8 cellular contexts compared by ENCODE assay signal in genomic region chr12:56221757-56222530, GRCh38. TPM values are rescaled to one million over a fixed set of nuclear protein-coding genes. Genes with fewer than 3 reads are reported as not detected.
DNase-seq lines count a peak whose midpoint lies in the region; ATAC-seq and TF ChIP-seq lines count a peak whose summit lies in the region.

RNF41 (minus strand) TSS chr12:56221922; CDS start chr12:56214047, 7,875 bp downstream.

- peaks cover 5% of the 10 kb centered on the region for H3K36me3 Mint-ChIP-seq in activated naive CD8-positive, alpha-beta T cell treated with anti-CD3 and anti-CD28 coated beads, Interleukin-2, amount 10 ng/mL, durations not matched to agents 7 days and 5 days

- H3F3A ChIP-seq in SU-DHL-6 (ENCODE audit: insufficient read depth) = peaks cover 6% of the 10 kb centered on the region

- peak; percentile 17 for TF ChIP-seq EP300 in ovary (IDR thresholded peaks at IDR 0.05)

- peak within 1 kb of the TSS; percentile 99 for H3K4me2 ChIP-seq in SU-DHL-6 (ENCODE audit: low read depth, low read length, poor library complexity, severe bottlenecking)

- H2AFZ ChIP-seq in SU-DHL-6 (ENCODE audit: low read depth, low read length, severe bottlenecking) = peak within 1 kb of the TSS; percentile 85

- peak within 1 kb of the TSS; percentile 96 for H3K4me3 Mint-ChIP-seq in activated naive CD8-positive, alpha-beta T cell treated with anti-CD3 and anti-CD28 coated beads, Interleukin-2, amount 10 ng/mL, durations not matched to agents 7 days and 5 days

- H4K20me1 ChIP-seq in SU-DHL-6 (ENCODE audit: low read depth, low read length) = no peaks in the 10 kb centered on the region

- no peaks in the 10 kb centered on the region for H3K9me3 ChIP-seq in SU-DHL-6 (ENCODE audit: insufficient read depth, low read length)
- no peaks in the 10 kb centered on the region for H3K9me3 ChIP-seq in ovary
- H3K9me3 ChIP-seq in thyroid gland = no peaks in the 10 kb centered on the region

- POLR2A ChIA-PET in activated naive CD8-positive, alpha-beta T cell treated with anti-CD3 and anti-CD28 coated beads, Interleukin-2, amount 10 ng/mL, durations not matched to agents 7 days and 5 days (lab: Charles Lee) = interaction anchor here (0.8 to 4.0 kb wide), 23 partner anchors 14 to 300 kb away, joined by 3 to 39 read pairs (median 4); partner anchors contain the start of genes ANKRD52, CNPY2, COQ10A and ESYT1

- H3K27ac ChIP-seq in SU-DHL-6 (ENCODE audit: low read depth, low read length) = peak within 1 kb of the TSS; percentile 64
- H3K27ac ChIP-seq in ovary = peak within 1 kb of the TSS; percentile 92 to 95
- H3K27ac ChIP-seq in thyroid gland = peak within 1 kb of the TSS; percentile 82 to 99 (median 92)

- peaks cover 34% of the 10 kb centered on the region for H3K4me1 Mint-ChIP-seq in activated naive CD8-positive, alpha-beta T cell treated with anti-CD3 and anti-CD28 coated beads, Interleukin-2, amount 10 ng/mL, durations not matched to agents 7 days and 5 days

- H3K4me3 ChIP-seq in SU-DHL-6 (ENCODE audit: insufficient read depth, low read length, poor library complexity, severe bottlenecking) (peak within 1 kb of the TSS; percentile 88), ovary (peak within 1 kb of the TSS; percentile 76), thyroid gland (replicated peaks in 1 of 3) (peak within 1 kb of the TSS; percentile 61 to 68 (median 65))

- DNase-seq in NCI-H128 (lab: John Stamatoyannopoulos, UW; ENCODE audit: unreplicated experiment) (peak; percentile 92), head of caudate nucleus (peak; percentile 95 to 99 (median 98)), ovary (peak; percentile 97 to 99 (median 98)), thyroid gland (peak; percentile 97 to 98)
- peak; percentile 92 for DNase-seq in activated naive CD8-positive, alpha-beta T cell treated with anti-CD3 and anti-CD28 coated beads, Interleukin-2, amount 10 ng/mL, durations not matched to agents 7 days and 5 days

- no peaks in the 10 kb centered on the region for H3K9me2 ChIP-seq in SU-DHL-6 (replicated peaks; ENCODE audit: insufficient read depth, low read length)

- no peaks in the 10 kb centered on the region for H3K36me3 ChIP-seq in SU-DHL-6 (ENCODE audit: low read length)
- no peaks in the 10 kb centered on the region for H3K36me3 ChIP-seq in ovary
- no peaks in the 10 kb centered on the region for H3K36me3 ChIP-seq in thyroid gland

- intact Hi-C loops in head of caudate nucleus (cut with DNase I) (loop anchor here (5.0 kb wide), 2 partner anchors 35 to 95 kb away; partner anchors contain the start of genes ANKRD52 and ESYT1), ovary (cut with DNase I) (loop anchor here (2.0 to 10.0 kb wide), 3 partner anchors 61 to 97 kb away; partner anchors contain the start of genes ESYT1 (in 2 of the 4) and MYL6 (in 1 of the 4)), thyroid gland (cut with DNase I) (loop anchor here (10.0 kb wide), 1 partner anchor 97 kb away; the partner anchor contains the start of gene ESYT1)

- H3K27me3 ChIP-seq in SU-DHL-6 (ENCODE audit: low read length) = no peaks in the 10 kb centered on the region
- H3K27me3 ChIP-seq in ovary = no peaks in the 10 kb centered on the region
- H3K27me3 ChIP-seq in thyroid gland = no peaks in the 10 kb centered on the region

- 1 to 2% (median 1%) methylated on average over 41 to 42 of the region's 42 CpGs for WGBS in ovary, 3 donors
- WGBS in thyroid gland, 2 donors = 2 to 7% methylated on average over 16 to 32 of the region's 42 CpGs

- TF ChIP-seq POLR2A in GM10847 (IDR thresholded peaks at IDR 0.05; ENCODE audit: extremely low read depth, insufficient read length) = peak; percentile 84
- peak; percentile 100 for TF ChIP-seq POLR2A in ovary (IDR thresholded peaks at IDR 0.05)
- peak; percentile 34 to 99 for TF ChIP-seq POLR2A in thyroid gland (IDR thresholded peaks at IDR 0.05)

- H3K4me1 ChIP-seq in ovary (ENCODE audit: insufficient read depth) (peaks cover 5% of the 10 kb centered on the region), thyroid gland (peaks cover 27 to 36% of the 10 kb centered on the region in 2 donors)

- H3K79me2 ChIP-seq in SU-DHL-6 (ENCODE audit: insufficient read depth, low read length) = peaks cover 34% of the 10 kb centered on the region

- no peaks in the 10 kb centered on the region for H3K9me3 Mint-ChIP-seq in activated naive CD8-positive, alpha-beta T cell treated with anti-CD3 and anti-CD28 coated beads, Interleukin-2, amount 10 ng/mL, durations not matched to agents 7 days and 5 days

- peak within 1 kb of the TSS; percentile 85 for H3K9ac ChIP-seq in SU-DHL-6 (ENCODE audit: low read length)

- H3K27ac Mint-ChIP-seq in activated naive CD8-positive, alpha-beta T cell treated with anti-CD3 and anti-CD28 coated beads, Interleukin-2, amount 10 ng/mL, durations not matched to agents 7 days and 5 days = peak within 1 kb of the TSS; percentile 91

- ATAC-seq in HG02678 (IDR thresholded peaks at IDR 0.05; ENCODE audit: unreplicated experiment) = peak; percentile 77
- peak; percentile 83 for ATAC-seq in activated naive CD8-positive, alpha-beta T cell treated with anti-CD3 and anti-CD28 coated beads, Interleukin-2, amount 10 ng/mL, durations not matched to agents 7 days and 5 days (ENCODE audit: low read depth)

- H3K27me3 Mint-ChIP-seq in activated naive CD8-positive, alpha-beta T cell treated with anti-CD3 and anti-CD28 coated beads, Interleukin-2, amount 10 ng/mL, durations not matched to agents 7 days and 5 days = no peaks in the 10 kb centered on the region

- TF ChIP-seq CTCF in SU-DHL-6 (IDR thresholded peaks at IDR 0.05; ENCODE audit: insufficient read depth, low read length, poor library complexity, severe bottlenecking) (no peak), ovary (IDR thresholded peaks at IDR 0.05) (peak in 1 of 3 donors; percentile 28), thyroid gland (IDR thresholded peaks at IDR 0.05) (peak in 1 of 6 experiments; percentile 9)

RNA-seq across cellular contexts. Expression of gene RNF41, which starts in this region (rescaled TPM):
- total RNA-seq in activated naive CD8-positive, alpha-beta T cell treated with anti-CD3 and anti-CD28 coated beads, Interleukin-2, amount 10 ng/mL, durations not matched to agents 7 days and 5 days = 10 to 100 TPM; 36.1 to 38.1 TPM
- total RNA-seq in ovary = 10 to 100 TPM; 34.1 to 55.6 (median 40.6) TPM
- 10 to 100 TPM; 29.4 to 45.1 TPM for polyA plus RNA-seq in ovary
- total RNA-seq in thyroid gland = 10 to 100 TPM; 63.4 to 89.7 (median 73.4) TPM

Comparison
In these comparisons a context has a peak if more than half of its experiments do, and no peak if none do; other contexts are left out.
1. Peak in every context shown above with its lines: DNase-seq, ATAC-seq, H3K4me3 ChIP-seq and H3K27ac ChIP-seq.